Comparison of ENCODE assay signal across 19 cellular contexts in genomic region chr15:70766597-70766996, GRCh38.
"Had no signal": no experiment of that assay in that cellular context is flagged by ENCODE, and none has a peak within 500 bp of the region (broad histone marks: within the 10 kb centered on the region; RNA-seq: fewer than 3 reads in every experiment).

No MANE protein-coding gene starts in this region.

- H3K9me3 ChIP-seq: left lung, ovary, right lobe of liver, transverse colon had no signal

- H3K27ac ChIP-seq: left lung, ovary, right lobe of liver, transverse colon had no signal

- H3K36me3 Mint-ChIP-seq: activated naive CD8-positive, alpha-beta T cell; immature natural killer cell; stimulated activated naive B cell treated with anti-CD40 and anti-IgM and Interleukin-4, amounts not matched to agents 10 μg/mL and 1 μg/mL and 100 μg/mL, for 72 hours; WTC11 had no signal

- DNase-seq: activated CD4-positive, alpha-beta T cell treated with anti-CD3 and anti-CD28 coated beads for 36 hours; activated CD4-positive, alpha-beta T cell treated with anti-CD3 and anti-CD28 coated beads, Interleukin-2, amount 50 U/mL, for 4 hours; activated CD8-positive, alpha-beta memory T cell treated with anti-CD3 and anti-CD28 coated beads for 24 hours; activated CD8-positive, alpha-beta memory T cell treated with anti-CD3 and anti-CD28 coated beads, Interleukin-2, amount 50 U/mL, for 4 hours; activated T-cell treated with anti-CD3 and anti-CD28 coated beads, Interleukin-2, amount 50 U/mL, for 24 hours; immature natural killer cell; left lung; naive thymus-derived CD8-positive, alpha-beta T cell; ovary; right lobe of liver; stimulated activated CD4-positive, alpha-beta T cell treated with anti-CD3 and anti-CD28 coated beads, Interleukin-2, amount 100 ng/mL, for 48 hours; stimulated activated CD8-positive, alpha-beta memory T cell treated with anti-CD3 and anti-CD28 coated beads, Interleukin-4, amount 100 ng/mL, for 48 hours; stimulated activated naive B cell treated with anti-CD40 and anti-IgM and Interleukin-4, amounts not matched to agents 10 μg/mL and 1 μg/mL and 100 μg/mL, for 72 hours; T-helper 9 cell; transverse colon had no signal

- H3K4me3 ChIP-seq: coronary artery, left lung, ovary, right lobe of liver, transverse colon had no signal

- H3K9me3 Mint-ChIP-seq: activated T-cell treated with anti-CD3 and anti-CD28 coated beads, Interleukin-2, amount 50 U/mL, for 24 hours; immature natural killer cell; naive thymus-derived CD8-positive, alpha-beta T cell; stimulated activated naive B cell treated with anti-CD40 and anti-IgM and Interleukin-4, amounts not matched to agents 10 μg/mL and 1 μg/mL and 100 μg/mL, for 72 hours; WTC11 had no signal

- H3K36me3 ChIP-seq: left lung, ovary, right lobe of liver, transverse colon had no signal

- H3K27me3 ChIP-seq: ovary, right lobe of liver had no signal

- H3K4me3 Mint-ChIP-seq: activated CD4-positive, alpha-beta T cell treated with anti-CD3 and anti-CD28 coated beads for 36 hours; activated naive CD8-positive, alpha-beta T cell; activated T-cell treated with anti-CD3 and anti-CD28 coated beads, Interleukin-2, amount 50 U/mL, for 24 hours; activated T-helper 17 cell treated with anti-CD3 and anti-CD28 coated beads, Interleukin-2, amount 50 U/mL, for 72 hours; immature natural killer cell; naive thymus-derived CD8-positive, alpha-beta T cell; stimulated activated naive B cell treated with anti-CD40 and anti-IgM and Interleukin-4, amounts not matched to agents 10 μg/mL and 1 μg/mL and 100 μg/mL, for 72 hours; WTC11 had no signal

- ATAC-seq: activated CD4-positive, alpha-beta T cell treated with anti-CD3 and anti-CD28 coated beads for 36 hours; activated T-helper 17 cell treated with anti-CD3 and anti-CD28 coated beads, Interleukin-2, amount 50 U/mL, for 72 hours; left lung; naive thymus-derived CD8-positive, alpha-beta T cell; stimulated activated naive B cell treated with anti-CD40 and anti-IgM and Interleukin-4, amounts not matched to agents 10 μg/mL and 1 μg/mL and 100 μg/mL, for 72 hours; WTC11 had no signal

- H3K27ac Mint-ChIP-seq: activated CD4-positive, alpha-beta T cell treated with anti-CD3 and anti-CD28 coated beads for 36 hours; activated naive CD8-positive, alpha-beta T cell; activated T-cell treated with anti-CD3 and anti-CD28 coated beads, Interleukin-2, amount 50 U/mL, for 24 hours; activated T-helper 17 cell treated with anti-CD3 and anti-CD28 coated beads, Interleukin-2, amount 50 U/mL, for 72 hours; naive thymus-derived CD8-positive, alpha-beta T cell; stimulated activated naive B cell treated with anti-CD40 and anti-IgM and Interleukin-4, amounts not matched to agents 10 μg/mL and 1 μg/mL and 100 μg/mL, for 72 hours; WTC11 had no signal
